ENCODE assay signal across 1 cellular context in the genomic region with DNA sequence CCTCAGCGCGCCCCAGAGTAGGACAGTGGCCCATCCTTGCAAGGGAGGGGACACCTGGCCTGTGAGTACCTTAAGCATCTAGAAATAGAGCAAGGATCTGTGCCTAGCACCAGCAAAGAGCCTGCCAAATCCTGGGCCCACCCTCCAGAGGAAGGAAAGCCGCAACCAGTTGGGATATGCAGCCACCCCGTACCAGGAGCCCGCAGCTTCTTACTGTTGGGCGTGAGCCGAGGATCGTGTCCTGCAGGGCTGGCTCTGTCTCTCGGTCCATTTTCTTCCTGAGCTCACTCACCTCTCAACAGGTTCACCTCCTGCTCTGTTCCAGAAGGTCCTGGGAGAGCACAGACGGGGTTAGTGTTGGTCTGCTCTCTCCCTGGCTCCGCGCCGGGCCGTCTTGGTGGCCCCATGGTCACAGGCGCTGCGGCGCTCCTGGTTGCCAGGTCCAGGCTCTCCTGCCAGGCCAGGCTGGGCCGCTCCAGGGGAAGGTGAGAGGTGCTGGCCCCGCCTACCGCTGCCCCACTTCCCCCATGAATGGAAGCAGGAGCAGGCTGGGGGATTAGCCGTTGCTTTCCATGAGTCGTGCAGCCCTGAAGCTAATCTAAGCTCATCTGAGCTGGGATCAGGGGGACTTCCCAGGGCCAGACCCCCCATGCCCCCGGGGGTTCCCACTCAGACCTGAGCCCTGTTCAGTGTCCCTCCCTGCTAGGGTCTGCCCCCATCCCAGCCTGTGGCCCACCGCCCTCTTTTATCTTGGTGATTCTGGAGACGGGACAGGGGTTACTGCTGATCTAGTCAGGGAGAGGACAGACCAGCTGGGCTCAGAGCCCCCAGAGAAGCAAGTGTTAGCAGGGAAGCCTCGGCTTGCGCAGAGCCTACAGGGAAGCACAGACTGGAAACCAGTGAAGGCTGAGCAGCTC.
TF ChIP-seq lines count a peak whose summit lies in the region.

No MANE protein-coding gene starts in this region.

TF ChIP-seq in WTC11, 78 proteins besides CTCF, POLR2A, EP300 and RAD21 (continued from another document):
- TF ChIP-seq, protein P1, sequence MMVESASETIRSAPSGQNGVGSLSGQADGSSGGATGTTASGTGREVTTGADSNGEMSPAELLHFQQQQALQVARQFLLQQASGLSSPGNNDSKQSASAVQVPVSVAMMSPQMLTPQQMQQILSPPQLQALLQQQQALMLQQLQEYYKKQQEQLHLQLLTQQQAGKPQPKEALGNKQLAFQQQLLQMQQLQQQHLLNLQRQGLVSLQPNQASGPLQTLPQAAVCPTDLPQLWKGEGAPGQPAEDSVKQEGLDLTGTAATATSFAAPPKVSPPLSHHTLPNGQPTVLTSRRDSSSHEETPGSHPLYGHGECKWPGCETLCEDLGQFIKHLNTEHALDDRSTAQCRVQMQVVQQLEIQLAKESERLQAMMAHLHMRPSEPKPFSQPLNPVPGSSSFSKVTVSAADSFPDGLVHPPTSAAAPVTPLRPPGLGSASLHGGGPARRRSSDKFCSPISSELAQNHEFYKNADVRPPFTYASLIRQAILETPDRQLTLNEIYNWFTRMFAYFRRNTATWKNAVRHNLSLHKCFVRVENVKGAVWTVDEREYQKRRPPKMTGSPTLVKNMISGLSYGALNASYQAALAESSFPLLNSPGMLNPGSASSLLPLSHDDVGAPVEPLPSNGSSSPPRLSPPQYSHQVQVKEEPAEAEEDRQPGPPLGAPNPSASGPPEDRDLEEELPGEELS (CRISPR knock-in tag; IDR thresholded peaks at IDR 0.05): no peak
- TF ChIP-seq GTF2I (CRISPR knock-in tag; conservative IDR thresholded peaks at IDR 0.05) (no peak), NR3C1 (CRISPR knock-in tag; conservative IDR thresholded peaks at IDR 0.05; ENCODE audit: low read depth) (no peak), CREB1 (CRISPR knock-in tag; IDR thresholded peaks at IDR 0.05) (no peak), OVOL2 (CRISPR knock-in tag; IDR thresholded peaks at IDR 0.05; ENCODE audit: borderline replicate concordance) (no peak), SP1 (CRISPR knock-in tag; conservative IDR thresholded peaks at IDR 0.05) (no peak), GABPB1 (CRISPR knock-in tag; IDR thresholded peaks at IDR 0.05) (no peak)
- TF ChIP-seq, protein P2, sequence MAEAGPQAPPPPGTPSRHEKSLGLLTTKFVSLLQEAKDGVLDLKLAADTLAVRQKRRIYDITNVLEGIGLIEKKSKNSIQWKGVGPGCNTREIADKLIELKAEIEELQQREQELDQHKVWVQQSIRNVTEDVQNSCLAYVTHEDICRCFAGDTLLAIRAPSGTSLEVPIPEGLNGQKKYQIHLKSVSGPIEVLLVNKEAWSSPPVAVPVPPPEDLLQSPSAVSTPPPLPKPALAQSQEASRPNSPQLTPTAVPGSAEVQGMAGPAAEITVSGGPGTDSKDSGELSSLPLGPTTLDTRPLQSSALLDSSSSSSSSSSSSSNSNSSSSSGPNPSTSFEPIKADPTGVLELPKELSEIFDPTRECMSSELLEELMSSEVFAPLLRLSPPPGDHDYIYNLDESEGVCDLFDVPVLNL (CRISPR knock-in tag; IDR thresholded peaks at IDR 0.05; ENCODE audit: borderline replicate concordance, low read depth): no peak
- TF ChIP-seq, protein P3, sequence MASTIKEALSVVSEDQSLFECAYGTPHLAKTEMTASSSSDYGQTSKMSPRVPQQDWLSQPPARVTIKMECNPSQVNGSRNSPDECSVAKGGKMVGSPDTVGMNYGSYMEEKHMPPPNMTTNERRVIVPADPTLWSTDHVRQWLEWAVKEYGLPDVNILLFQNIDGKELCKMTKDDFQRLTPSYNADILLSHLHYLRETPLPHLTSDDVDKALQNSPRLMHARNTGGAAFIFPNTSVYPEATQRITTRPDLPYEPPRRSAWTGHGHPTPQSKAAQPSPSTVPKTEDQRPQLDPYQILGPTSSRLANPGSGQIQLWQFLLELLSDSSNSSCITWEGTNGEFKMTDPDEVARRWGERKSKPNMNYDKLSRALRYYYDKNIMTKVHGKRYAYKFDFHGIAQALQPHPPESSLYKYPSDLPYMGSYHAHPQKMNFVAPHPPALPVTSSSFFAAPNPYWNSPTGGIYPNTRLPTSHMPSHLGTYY (CRISPR knock-in tag; IDR thresholded peaks at IDR 0.05): no peak
